Comparison of ENCODE assay signal across 8 cellular contexts in genomic region chr16:9078467-9079429, GRCh38. TPM values are rescaled to one million over a fixed set of nuclear protein-coding genes. Genes with fewer than 3 reads are reported as not detected.
DNase-seq lines count a peak whose midpoint lies in the region; ATAC-seq and TF ChIP-seq lines count a peak whose summit lies in the region.
"Not testable (repeated sequence)": the region's sequence is repeated elsewhere in the genome, so short reads cannot be mapped to it uniquely, and the experiment has no call there.

No MANE protein-coding gene starts in this region.

- DNase-seq in ELF-1 (ENCODE audit: low read depth, low spot score) (peak; percentile 78), HAP-1 (ENCODE audit: low spot score in 2 of 2) (peak; percentile 65 to 88), MG63 (peak; percentile 57), SJSA1 (ENCODE audit: low read depth in 1 of 2, low spot score in 2 of 2) (peak; percentile 74 to 85), fibroblast of peridontal ligament (ENCODE audit: extremely low read depth) (peak; percentile 81), mesendoderm (peak; percentile 95), upper lobe of left lung (peak in 1 of 2 donors; percentile 47)
- peak; percentile 11 for DNase-seq in activated T-helper 9 cell treated with anti-CD3 and anti-CD28 coated beads, Interleukin-2, amount 50 U/mL, for 16 hours (ENCODE audit: low read depth)

- no CpG with 5 or more reads among the region's 8 CpGs for WGBS in mesendoderm (ENCODE audit: extremely low coverage, insufficient coverage, low lambda C conversion rate)
- 48 to 54% methylated on average over 8 of the region's 8 CpGs for WGBS in upper lobe of left lung, 2 donors

- not testable (repeated sequence) for TF ChIP-seq CTCF in upper lobe of left lung (IDR thresholded peaks at IDR 0.05)

- not testable (repeated sequence) for H3K79me2 ChIP-seq in mesendoderm (ENCODE audit: control insufficient read depth, insufficient read depth, low read length)

- H3K27me3 ChIP-seq in HAP-1 (ENCODE audit: low read depth); MG63; SJSA1 (replicated peaks); mesendoderm (ENCODE audit: insufficient read depth, low read length, poor library complexity); upper lobe of left lung: not testable (repeated sequence)

- H3K4me3 ChIP-seq in HAP-1; MG63; SJSA1; mesendoderm (ENCODE audit: low read length); upper lobe of left lung: not testable (repeated sequence)

- not testable (repeated sequence) for H2BK120ac ChIP-seq in mesendoderm (ENCODE audit: low read depth, low read length)

- peak overlapping the region; percentile 97 for H3K27ac ChIP-seq in SJSA1
- not testable (repeated sequence) for H3K27ac ChIP-seq in mesendoderm (ENCODE audit: low read depth, low read length)
- H3K27ac ChIP-seq in upper lobe of left lung, result peak overlapping the region; percentile 52 to 84 (median 62)

- H4K5ac ChIP-seq in mesendoderm (ENCODE audit: low read length), result not testable (repeated sequence)

- not testable (repeated sequence) for H2BK5ac ChIP-seq in mesendoderm (ENCODE audit: low read length)

- not testable (repeated sequence) for H3K4ac ChIP-seq in mesendoderm (ENCODE audit: low read depth, low read length)

- not testable (repeated sequence) for H3K23ac ChIP-seq in mesendoderm (ENCODE audit: low read length)

- ATAC-seq in upper lobe of left lung (ENCODE audit: low FRiP score in 2 of 2), result peak; percentile 83 to 89

- peak; percentile 83 to 96 (median 93) for TF ChIP-seq EP300 in upper lobe of left lung (IDR thresholded peaks at IDR 0.05)

- not testable (repeated sequence) for H4K8ac ChIP-seq in mesendoderm (ENCODE audit: low read depth, low read length)

- H3K36me3 ChIP-seq in HAP-1 (replicated peaks); MG63; SJSA1; mesendoderm (ENCODE audit: control insufficient read depth, insufficient read depth, low read length); upper lobe of left lung: not testable (repeated sequence)

- not testable (repeated sequence) for H2BK15ac ChIP-seq in mesendoderm (replicated peaks; ENCODE audit: low read depth)

- TF ChIP-seq POLR2A in upper lobe of left lung (IDR thresholded peaks at IDR 0.05), result peak in 1 of 4 donors; percentile 23

- H3K4me2 ChIP-seq in mesendoderm (ENCODE audit: low read length), result not testable (repeated sequence)

- H3K56ac ChIP-seq in mesendoderm (ENCODE audit: low read length), result not testable (repeated sequence)

- not testable (repeated sequence) for H3K79me1 ChIP-seq in mesendoderm (ENCODE audit: low read length)

- not testable (repeated sequence) for H3K9ac ChIP-seq in mesendoderm (ENCODE audit: low read length)

- H3K4me1 ChIP-seq in HAP-1; mesendoderm (ENCODE audit: control insufficient read depth, low read depth, low read length); upper lobe of left lung: not testable (repeated sequence)
- H3K4me1 ChIP-seq in SJSA1 (replicated peaks), result peaks cover 51% of the 10 kb centered on the region

- H3K9me3 ChIP-seq in HAP-1; MG63; SJSA1 (replicated peaks); upper lobe of left lung: not testable (repeated sequence)

- H2AK5ac ChIP-seq in mesendoderm (ENCODE audit: low read length), result not testable (repeated sequence)

- H3K18ac ChIP-seq in mesendoderm (ENCODE audit: low read length), result not testable (repeated sequence)

- in situ Hi-C loops in HAP-1 (cut with MboI; ENCODE audit: low sequenced_read_pairs), result not testable (repeated sequence)

RNA-seq across cellular contexts. Expression of gene HAPSTR1, which starts 12.7 kb away (rescaled TPM):
- 41.4 and 44.3 TPM in 2 replicates for total RNA-seq in MG63 (2014; rRNA removed; shearing (Covaris generic); ENCODE audit: low replicate concordance)
- 72.6 and 91.1 TPM in 2 replicates for total RNA-seq in SJSA1 (2014; rRNA removed; shearing (Covaris generic))
- 32.0 TPM for polyA plus RNA-seq in mesendoderm (2013, experiment 1 of 2)
- 30.7 TPM for polyA plus RNA-seq in mesendoderm (2013, experiment 2 of 2)
- total RNA-seq in upper lobe of left lung, result 10 to 100 TPM; 37.3 to 62.9 (median 46.0) TPM
